ENCODE assay signal across 27 cellular contexts in genomic region chrX:155144926-155145325, GRCh38.
"Had no signal": no experiment of that assay in that cellular context is flagged by ENCODE, and none has a peak within 500 bp of the region (broad histone marks: within the 10 kb centered on the region; RNA-seq: fewer than 3 reads in every experiment).

No MANE protein-coding gene starts in this region.

- H3K27me3 ChIP-seq: ovary, sigmoid colon, testis, tibial artery had no signal

- ATAC-seq: effector memory CD8-positive, alpha-beta T cell; esophagus mucosa; heart right ventricle; left ventricle myocardium superior; lower lobe of right lung; natural killer cell; psoas muscle; right cardiac atrium; stimulated activated memory B cell treated with anti-CD40 and anti-IgM and Interleukin-4, amounts not matched to agents 10 μg/mL and 1 μg/mL and 100 μg/mL, for 72 hours; stimulated activated naive CD8-positive, alpha-beta T cell treated with anti-CD3 and anti-CD28 coated beads, Interleukin-15, Interleukin-2, amounts not matched to agents 100 U/mL and 50 U/mL, for 24 hours had no signal

- FAIRE-seq: endometrium had no signal

- DNase-seq: cortex of kidney; effector memory CD8-positive, alpha-beta T cell; foreskin fibroblast; glutamatergic neuron; heart right ventricle; hippocampal formation; immature natural killer cell; islet precursor cell; kidney glomerular epithelial cell; left ventricle myocardium superior; lower lobe of right lung; natural killer cell; occipital lobe; ovary; posterior cingulate gyrus; psoas muscle; right cardiac atrium; sigmoid colon; stimulated activated CD4-positive, alpha-beta T cell treated with anti-CD3 and anti-CD28 coated beads, Interleukin-2, amount 100 ng/mL, for 24 hours; stimulated activated CD4-positive, alpha-beta T cell treated with anti-CD3 and anti-CD28 coated beads, Interleukin-4, amount 100 ng/mL, for 24 hours; stimulated activated naive CD8-positive, alpha-beta T cell treated with anti-CD3 and anti-CD28 coated beads, Interleukin-15, Interleukin-2, amounts not matched to agents 100 U/mL and 50 U/mL, for 24 hours; substantia nigra; testis; tibial artery had no signal

- H3K9me3 ChIP-seq: heart right ventricle, lower lobe of right lung, ovary, psoas muscle, sigmoid colon, testis, tibial artery had no signal

- H3K4me3 ChIP-seq: heart right ventricle, lower lobe of right lung, ovary, psoas muscle, sigmoid colon, testis, tibial artery had no signal

- H3K36me3 ChIP-seq: heart right ventricle, lower lobe of right lung, ovary, sigmoid colon, tibial artery had no signal

- H3K27ac ChIP-seq: heart right ventricle, lower lobe of right lung, ovary, psoas muscle, sigmoid colon, tibial artery had no signal

- H3K4me1 ChIP-seq: heart right ventricle, lower lobe of right lung, psoas muscle, sigmoid colon, testis, tibial artery had no signal
